Comparison of ENCODE assay signal across 26 cellular contexts in the genomic region with DNA sequence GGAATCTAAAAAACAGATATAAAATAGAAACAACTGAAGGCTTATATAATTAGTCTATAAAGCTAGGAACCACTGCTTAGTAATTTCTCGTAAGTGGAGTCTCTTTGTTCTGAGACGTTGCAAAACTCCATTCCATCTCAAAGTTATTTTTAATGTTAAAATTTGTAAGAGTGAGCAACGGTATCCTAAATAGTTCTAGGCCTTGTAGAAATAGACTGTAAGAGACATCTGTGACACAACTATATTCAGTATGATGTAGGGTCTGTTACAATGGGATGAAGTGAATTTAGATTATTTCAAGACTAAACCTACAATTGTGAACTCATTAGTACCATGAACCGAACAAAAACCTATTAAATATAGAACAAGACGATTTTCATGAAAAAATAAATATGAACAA.
"Had no signal": no experiment of that assay in that cellular context is flagged by ENCODE, and none has a peak within 500 bp of the region (broad histone marks: within the 10 kb centered on the region; RNA-seq: fewer than 3 reads in every experiment).

No MANE protein-coding gene starts in this region.

- H3K9me3 Mint-ChIP-seq: effector memory CD8-positive, alpha-beta T cell had no signal

- H3K27me3 ChIP-seq: colonic mucosa, esophagus squamous epithelium, gastrocnemius medialis, heart right ventricle, left lung had no signal

- H3K36me3 ChIP-seq: colonic mucosa had no signal

- H3K4me1 ChIP-seq: colonic mucosa, esophagus squamous epithelium, left lung, lower lobe of right lung had no signal

- H3K27ac Mint-ChIP-seq: dendritic cell treated with granulocyte-macrophage colony-stimulating factor and Interleukin-4, amounts not matched to agents 40 ng/mL and 50 ng/mL, for 4 days; effector memory CD8-positive, alpha-beta T cell; endodermal cell had no signal

- DNase-seq: colonic mucosa; cortex of kidney; effector CD8-positive, alpha-beta T cell; effector memory CD8-positive, alpha-beta T cell; endodermal cell; erythroblast; esophagus squamous epithelium; foreskin fibroblast; foreskin melanocyte; gastrocnemius medialis; glutamatergic neuron; head of caudate nucleus; heart right ventricle; hippocampal formation; left cardiac atrium; left lung; left ventricle myocardium superior; lower lobe of right lung; mesendoderm; midbrain; mucosa of descending colon had no signal

- ATAC-seq: effector memory CD8-positive, alpha-beta T cell; esophagus mucosa; heart right ventricle; left cardiac atrium; left lung; left ventricle myocardium superior; lower lobe of right lung; mucosa of descending colon had no signal

- H3K4me3 Mint-ChIP-seq: dendritic cell treated with granulocyte-macrophage colony-stimulating factor and Interleukin-4, amounts not matched to agents 40 ng/mL and 50 ng/mL, for 4 days; effector memory CD8-positive, alpha-beta T cell; endodermal cell had no signal

- H3K4me3 ChIP-seq: colonic mucosa, esophagus squamous epithelium, gastrocnemius medialis, heart right ventricle, left lung, lower lobe of right lung, mucosa of descending colon had no signal

- H3K27ac ChIP-seq: colonic mucosa, epithelial cell of prostate, esophagus squamous epithelium, gastrocnemius medialis, heart right ventricle, left lung, lower lobe of right lung had no signal

- H3K27me3 Mint-ChIP-seq: dendritic cell treated with granulocyte-macrophage colony-stimulating factor and Interleukin-4, amounts not matched to agents 40 ng/mL and 50 ng/mL, for 4 days; effector memory CD8-positive, alpha-beta T cell had no signal

- FAIRE-seq: islet of Langerhans, keratinocyte had no signal

- H3K9me3 ChIP-seq: colonic mucosa, gastrocnemius medialis had no signal
